In the genomic region with DNA sequence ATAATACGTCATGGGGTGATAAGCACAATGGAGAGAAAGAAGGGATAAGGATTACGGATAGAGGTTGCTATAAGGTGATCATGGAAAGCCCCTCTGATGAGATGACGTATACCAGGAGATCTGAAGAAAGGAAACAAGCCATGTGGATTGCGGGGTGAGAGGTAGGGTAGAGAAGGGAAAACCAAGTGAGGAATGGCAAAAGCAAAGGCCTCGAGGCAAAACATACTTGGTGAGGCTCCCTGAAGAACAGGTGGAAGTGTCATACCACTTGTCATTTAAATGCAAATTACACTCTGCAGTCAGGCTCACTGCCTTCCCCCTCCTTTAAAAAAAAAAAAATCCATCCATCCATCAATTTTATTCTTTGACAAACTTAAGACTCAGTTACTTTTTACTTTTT, we compare ENCODE assay signal across 1 cellular context.
TF ChIP-seq lines count a peak whose summit lies in the region.

No MANE protein-coding gene starts in this region.

TF ChIP-seq in WTC11, 78 proteins besides CTCF, POLR2A, EP300 and RAD21 (continued from another document):
- TF ChIP-seq, protein P1, sequence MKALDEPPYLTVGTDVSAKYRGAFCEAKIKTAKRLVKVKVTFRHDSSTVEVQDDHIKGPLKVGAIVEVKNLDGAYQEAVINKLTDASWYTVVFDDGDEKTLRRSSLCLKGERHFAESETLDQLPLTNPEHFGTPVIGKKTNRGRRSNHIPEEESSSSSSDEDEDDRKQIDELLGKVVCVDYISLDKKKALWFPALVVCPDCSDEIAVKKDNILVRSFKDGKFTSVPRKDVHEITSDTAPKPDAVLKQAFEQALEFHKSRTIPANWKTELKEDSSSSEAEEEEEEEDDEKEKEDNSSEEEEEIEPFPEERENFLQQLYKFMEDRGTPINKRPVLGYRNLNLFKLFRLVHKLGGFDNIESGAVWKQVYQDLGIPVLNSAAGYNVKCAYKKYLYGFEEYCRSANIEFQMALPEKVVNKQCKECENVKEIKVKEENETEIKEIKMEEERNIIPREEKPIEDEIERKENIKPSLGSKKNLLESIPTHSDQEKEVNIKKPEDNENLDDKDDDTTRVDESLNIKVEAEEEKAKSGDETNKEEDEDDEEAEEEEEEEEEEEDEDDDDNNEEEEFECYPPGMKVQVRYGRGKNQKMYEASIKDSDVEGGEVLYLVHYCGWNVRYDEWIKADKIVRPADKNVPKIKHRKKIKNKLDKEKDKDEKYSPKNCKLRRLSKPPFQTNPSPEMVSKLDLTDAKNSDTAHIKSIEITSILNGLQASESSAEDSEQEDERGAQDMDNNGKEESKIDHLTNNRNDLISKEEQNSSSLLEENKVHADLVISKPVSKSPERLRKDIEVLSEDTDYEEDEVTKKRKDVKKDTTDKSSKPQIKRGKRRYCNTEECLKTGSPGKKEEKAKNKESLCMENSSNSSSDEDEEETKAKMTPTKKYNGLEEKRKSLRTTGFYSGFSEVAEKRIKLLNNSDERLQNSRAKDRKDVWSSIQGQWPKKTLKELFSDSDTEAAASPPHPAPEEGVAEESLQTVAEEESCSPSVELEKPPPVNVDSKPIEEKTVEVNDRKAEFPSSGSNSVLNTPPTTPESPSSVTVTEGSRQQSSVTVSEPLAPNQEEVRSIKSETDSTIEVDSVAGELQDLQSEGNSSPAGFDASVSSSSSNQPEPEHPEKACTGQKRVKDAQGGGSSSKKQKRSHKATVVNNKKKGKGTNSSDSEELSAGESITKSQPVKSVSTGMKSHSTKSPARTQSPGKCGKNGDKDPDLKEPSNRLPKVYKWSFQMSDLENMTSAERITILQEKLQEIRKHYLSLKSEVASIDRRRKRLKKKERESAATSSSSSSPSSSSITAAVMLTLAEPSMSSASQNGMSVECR (CRISPR knock-in tag; IDR thresholded peaks at IDR 0.05; ENCODE audit: borderline replicate concordance) = no peak
- TF ChIP-seq, protein P2, sequence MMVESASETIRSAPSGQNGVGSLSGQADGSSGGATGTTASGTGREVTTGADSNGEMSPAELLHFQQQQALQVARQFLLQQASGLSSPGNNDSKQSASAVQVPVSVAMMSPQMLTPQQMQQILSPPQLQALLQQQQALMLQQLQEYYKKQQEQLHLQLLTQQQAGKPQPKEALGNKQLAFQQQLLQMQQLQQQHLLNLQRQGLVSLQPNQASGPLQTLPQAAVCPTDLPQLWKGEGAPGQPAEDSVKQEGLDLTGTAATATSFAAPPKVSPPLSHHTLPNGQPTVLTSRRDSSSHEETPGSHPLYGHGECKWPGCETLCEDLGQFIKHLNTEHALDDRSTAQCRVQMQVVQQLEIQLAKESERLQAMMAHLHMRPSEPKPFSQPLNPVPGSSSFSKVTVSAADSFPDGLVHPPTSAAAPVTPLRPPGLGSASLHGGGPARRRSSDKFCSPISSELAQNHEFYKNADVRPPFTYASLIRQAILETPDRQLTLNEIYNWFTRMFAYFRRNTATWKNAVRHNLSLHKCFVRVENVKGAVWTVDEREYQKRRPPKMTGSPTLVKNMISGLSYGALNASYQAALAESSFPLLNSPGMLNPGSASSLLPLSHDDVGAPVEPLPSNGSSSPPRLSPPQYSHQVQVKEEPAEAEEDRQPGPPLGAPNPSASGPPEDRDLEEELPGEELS (CRISPR knock-in tag; IDR thresholded peaks at IDR 0.05) = no peak
- TF ChIP-seq GRHL2 (CRISPR knock-in tag; IDR thresholded peaks at IDR 0.05; ENCODE audit: insufficient replicate concordance, severe bottlenecking) = no peak
- no peak for TF ChIP-seq NFE2L1 (CRISPR knock-in tag; IDR thresholded peaks at IDR 0.05)
- TF ChIP-seq, protein P3, sequence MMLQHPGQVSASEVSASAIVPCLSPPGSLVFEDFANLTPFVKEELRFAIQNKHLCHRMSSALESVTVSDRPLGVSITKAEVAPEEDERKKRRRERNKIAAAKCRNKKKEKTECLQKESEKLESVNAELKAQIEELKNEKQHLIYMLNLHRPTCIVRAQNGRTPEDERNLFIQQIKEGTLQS (CRISPR knock-in tag; conservative IDR thresholded peaks at IDR 0.05) = no peak
- TF ChIP-seq JAZF1 (CRISPR knock-in tag; IDR thresholded peaks at IDR 0.05) = no peak
- TF ChIP-seq RELA (CRISPR knock-in tag; IDR thresholded peaks at IDR 0.05; ENCODE audit: borderline replicate concordance) = no peak
- TF ChIP-seq, protein P4, sequence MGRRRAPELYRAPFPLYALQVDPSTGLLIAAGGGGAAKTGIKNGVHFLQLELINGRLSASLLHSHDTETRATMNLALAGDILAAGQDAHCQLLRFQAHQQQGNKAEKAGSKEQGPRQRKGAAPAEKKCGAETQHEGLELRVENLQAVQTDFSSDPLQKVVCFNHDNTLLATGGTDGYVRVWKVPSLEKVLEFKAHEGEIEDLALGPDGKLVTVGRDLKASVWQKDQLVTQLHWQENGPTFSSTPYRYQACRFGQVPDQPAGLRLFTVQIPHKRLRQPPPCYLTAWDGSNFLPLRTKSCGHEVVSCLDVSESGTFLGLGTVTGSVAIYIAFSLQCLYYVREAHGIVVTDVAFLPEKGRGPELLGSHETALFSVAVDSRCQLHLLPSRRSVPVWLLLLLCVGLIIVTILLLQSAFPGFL (CRISPR knock-in tag; IDR thresholded peaks at IDR 0.05; ENCODE audit: borderline replicate concordance) = no peak
- TF ChIP-seq, protein P5, sequence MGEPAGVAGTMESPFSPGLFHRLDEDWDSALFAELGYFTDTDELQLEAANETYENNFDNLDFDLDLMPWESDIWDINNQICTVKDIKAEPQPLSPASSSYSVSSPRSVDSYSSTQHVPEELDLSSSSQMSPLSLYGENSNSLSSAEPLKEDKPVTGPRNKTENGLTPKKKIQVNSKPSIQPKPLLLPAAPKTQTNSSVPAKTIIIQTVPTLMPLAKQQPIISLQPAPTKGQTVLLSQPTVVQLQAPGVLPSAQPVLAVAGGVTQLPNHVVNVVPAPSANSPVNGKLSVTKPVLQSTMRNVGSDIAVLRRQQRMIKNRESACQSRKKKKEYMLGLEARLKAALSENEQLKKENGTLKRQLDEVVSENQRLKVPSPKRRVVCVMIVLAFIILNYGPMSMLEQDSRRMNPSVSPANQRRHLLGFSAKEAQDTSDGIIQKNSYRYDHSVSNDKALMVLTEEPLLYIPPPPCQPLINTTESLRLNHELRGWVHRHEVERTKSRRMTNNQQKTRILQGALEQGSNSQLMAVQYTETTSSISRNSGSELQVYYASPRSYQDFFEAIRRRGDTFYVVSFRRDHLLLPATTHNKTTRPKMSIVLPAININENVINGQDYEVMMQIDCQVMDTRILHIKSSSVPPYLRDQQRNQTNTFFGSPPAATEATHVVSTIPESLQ (CRISPR knock-in tag; IDR thresholded peaks at IDR 0.05) = no peak
- TF ChIP-seq, protein P6, sequence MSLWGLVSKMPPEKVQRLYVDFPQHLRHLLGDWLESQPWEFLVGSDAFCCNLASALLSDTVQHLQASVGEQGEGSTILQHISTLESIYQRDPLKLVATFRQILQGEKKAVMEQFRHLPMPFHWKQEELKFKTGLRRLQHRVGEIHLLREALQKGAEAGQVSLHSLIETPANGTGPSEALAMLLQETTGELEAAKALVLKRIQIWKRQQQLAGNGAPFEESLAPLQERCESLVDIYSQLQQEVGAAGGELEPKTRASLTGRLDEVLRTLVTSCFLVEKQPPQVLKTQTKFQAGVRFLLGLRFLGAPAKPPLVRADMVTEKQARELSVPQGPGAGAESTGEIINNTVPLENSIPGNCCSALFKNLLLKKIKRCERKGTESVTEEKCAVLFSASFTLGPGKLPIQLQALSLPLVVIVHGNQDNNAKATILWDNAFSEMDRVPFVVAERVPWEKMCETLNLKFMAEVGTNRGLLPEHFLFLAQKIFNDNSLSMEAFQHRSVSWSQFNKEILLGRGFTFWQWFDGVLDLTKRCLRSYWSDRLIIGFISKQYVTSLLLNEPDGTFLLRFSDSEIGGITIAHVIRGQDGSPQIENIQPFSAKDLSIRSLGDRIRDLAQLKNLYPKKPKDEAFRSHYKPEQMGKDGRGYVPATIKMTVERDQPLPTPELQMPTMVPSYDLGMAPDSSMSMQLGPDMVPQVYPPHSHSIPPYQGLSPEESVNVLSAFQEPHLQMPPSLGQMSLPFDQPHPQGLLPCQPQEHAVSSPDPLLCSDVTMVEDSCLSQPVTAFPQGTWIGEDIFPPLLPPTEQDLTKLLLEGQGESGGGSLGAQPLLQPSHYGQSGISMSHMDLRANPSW (CRISPR knock-in tag; conservative IDR thresholded peaks at IDR 0.05; ENCODE audit: low read depth) = no peak
- TF ChIP-seq ZNF138 (CRISPR knock-in tag; conservative IDR thresholded peaks at IDR 0.05) = no peak
- no peak for TF ChIP-seq IRF2 (CRISPR knock-in tag; IDR thresholded peaks at IDR 0.05; ENCODE audit: borderline replicate concordance, low read depth)
- TF ChIP-seq GTF2I (CRISPR knock-in tag; conservative IDR thresholded peaks at IDR 0.05) = no peak
- TF ChIP-seq RORB (CRISPR knock-in tag; IDR thresholded peaks at IDR 0.05) = no peak
- TF ChIP-seq, protein P7, sequence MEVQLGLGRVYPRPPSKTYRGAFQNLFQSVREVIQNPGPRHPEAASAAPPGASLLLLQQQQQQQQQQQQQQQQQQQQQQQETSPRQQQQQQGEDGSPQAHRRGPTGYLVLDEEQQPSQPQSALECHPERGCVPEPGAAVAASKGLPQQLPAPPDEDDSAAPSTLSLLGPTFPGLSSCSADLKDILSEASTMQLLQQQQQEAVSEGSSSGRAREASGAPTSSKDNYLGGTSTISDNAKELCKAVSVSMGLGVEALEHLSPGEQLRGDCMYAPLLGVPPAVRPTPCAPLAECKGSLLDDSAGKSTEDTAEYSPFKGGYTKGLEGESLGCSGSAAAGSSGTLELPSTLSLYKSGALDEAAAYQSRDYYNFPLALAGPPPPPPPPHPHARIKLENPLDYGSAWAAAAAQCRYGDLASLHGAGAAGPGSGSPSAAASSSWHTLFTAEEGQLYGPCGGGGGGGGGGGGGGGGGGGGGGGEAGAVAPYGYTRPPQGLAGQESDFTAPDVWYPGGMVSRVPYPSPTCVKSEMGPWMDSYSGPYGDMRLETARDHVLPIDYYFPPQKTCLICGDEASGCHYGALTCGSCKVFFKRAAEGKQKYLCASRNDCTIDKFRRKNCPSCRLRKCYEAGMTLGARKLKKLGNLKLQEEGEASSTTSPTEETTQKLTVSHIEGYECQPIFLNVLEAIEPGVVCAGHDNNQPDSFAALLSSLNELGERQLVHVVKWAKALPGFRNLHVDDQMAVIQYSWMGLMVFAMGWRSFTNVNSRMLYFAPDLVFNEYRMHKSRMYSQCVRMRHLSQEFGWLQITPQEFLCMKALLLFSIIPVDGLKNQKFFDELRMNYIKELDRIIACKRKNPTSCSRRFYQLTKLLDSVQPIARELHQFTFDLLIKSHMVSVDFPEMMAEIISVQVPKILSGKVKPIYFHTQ (CRISPR knock-in tag; IDR thresholded peaks at IDR 0.05) = no peak
- TF ChIP-seq GABPB1 (CRISPR knock-in tag; IDR thresholded peaks at IDR 0.05) = no peak
- no peak for TF ChIP-seq ELF4 (CRISPR knock-in tag; IDR thresholded peaks at IDR 0.05; ENCODE audit: low read depth)
- TF ChIP-seq, protein P8, sequence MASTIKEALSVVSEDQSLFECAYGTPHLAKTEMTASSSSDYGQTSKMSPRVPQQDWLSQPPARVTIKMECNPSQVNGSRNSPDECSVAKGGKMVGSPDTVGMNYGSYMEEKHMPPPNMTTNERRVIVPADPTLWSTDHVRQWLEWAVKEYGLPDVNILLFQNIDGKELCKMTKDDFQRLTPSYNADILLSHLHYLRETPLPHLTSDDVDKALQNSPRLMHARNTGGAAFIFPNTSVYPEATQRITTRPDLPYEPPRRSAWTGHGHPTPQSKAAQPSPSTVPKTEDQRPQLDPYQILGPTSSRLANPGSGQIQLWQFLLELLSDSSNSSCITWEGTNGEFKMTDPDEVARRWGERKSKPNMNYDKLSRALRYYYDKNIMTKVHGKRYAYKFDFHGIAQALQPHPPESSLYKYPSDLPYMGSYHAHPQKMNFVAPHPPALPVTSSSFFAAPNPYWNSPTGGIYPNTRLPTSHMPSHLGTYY (CRISPR knock-in tag; IDR thresholded peaks at IDR 0.05) = no peak
- TF ChIP-seq, protein P9, sequence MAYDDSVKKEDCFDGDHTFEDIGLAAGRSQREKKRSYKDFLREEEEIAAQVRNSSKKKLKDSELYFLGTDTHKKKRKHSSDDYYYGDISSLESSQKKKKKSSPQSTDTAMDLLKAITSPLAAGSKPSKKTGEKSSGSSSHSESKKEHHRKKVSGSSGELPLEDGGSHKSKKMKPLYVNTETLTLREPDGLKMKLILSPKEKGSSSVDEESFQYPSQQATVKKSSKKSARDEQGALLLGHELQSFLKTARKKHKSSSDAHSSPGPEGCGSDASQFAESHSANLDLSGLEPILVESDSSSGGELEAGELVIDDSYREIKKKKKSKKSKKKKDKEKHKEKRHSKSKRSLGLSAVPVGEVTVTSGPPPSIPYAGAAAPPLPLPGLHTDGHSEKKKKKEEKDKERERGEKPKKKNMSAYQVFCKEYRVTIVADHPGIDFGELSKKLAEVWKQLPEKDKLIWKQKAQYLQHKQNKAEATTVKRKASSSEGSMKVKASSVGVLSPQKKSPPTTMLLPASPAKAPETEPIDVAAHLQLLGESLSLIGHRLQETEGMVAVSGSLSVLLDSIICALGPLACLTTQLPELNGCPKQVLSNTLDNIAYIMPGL (CRISPR knock-in tag; IDR thresholded peaks at IDR 0.05) = no peak
